ENCODE assay signal across 8 cellular contexts in genomic region chr5:135560858-135561257, GRCh38. TPM values are rescaled to one million over a fixed set of nuclear protein-coding genes. Genes with fewer than 3 reads are reported as not detected.
DNase-seq lines count a peak whose midpoint lies in the region; ATAC-seq and TF ChIP-seq lines count a peak whose summit lies in the region.

No MANE protein-coding gene starts in this region.

- no peak overlapping the region for H3K4me3 ChIP-seq in transverse colon

- no peak overlapping the region for H3K4me3 Mint-ChIP-seq in activated T-cell treated with anti-CD3 and anti-CD28 coated beads, Interleukin-2, amount 50 U/mL, for 24 hours

- H3K4me1 ChIP-seq in transverse colon, result no peaks in the 10 kb centered on the region

- DNase-seq in DMS53 treated with DMSO at 0.1 percent for 48 hours (lab: John Stamatoyannopoulos, UW; ENCODE audit: unreplicated experiment) (peak; percentile 86), HUDEP-2 (lab: John Stamatoyannopoulos, UW; ENCODE audit: unreplicated experiment in 76 of 76) (peak in 68 of 76 experiments; percentile 11 to 84 (median 56)), OCI-M2 (lab: John Stamatoyannopoulos, UW; ENCODE audit: unreplicated experiment) (peak; percentile 24), fibroblast of peridontal ligament (ENCODE audit: extremely low read depth) (peak; percentile 77), omental fat pad (ENCODE audit: low spot score) (peak; percentile 63), transverse colon (peak; percentile 79)
- peak; percentile 76 for DNase-seq in activated T-cell treated with anti-CD3 and anti-CD28 coated beads, Interleukin-2, amount 50 U/mL, for 24 hours

- intact Hi-C loops in transverse colon (cut with DNase I; ENCODE audit: low total_unique reads), result no loop called here

- H3K27me3 Mint-ChIP-seq in activated T-cell treated with anti-CD3 and anti-CD28 coated beads, Interleukin-2, amount 50 U/mL, for 24 hours, result peaks cover 50% of the 10 kb centered on the region

- no peaks in the 10 kb centered on the region for H3K36me3 Mint-ChIP-seq in activated T-cell treated with anti-CD3 and anti-CD28 coated beads, Interleukin-2, amount 50 U/mL, for 24 hours (ENCODE audit: low read depth)

- H3K27ac ChIP-seq in transverse colon, result no peak overlapping the region

- no peak for TF ChIP-seq CTCF in omental fat pad (IDR thresholded peaks at IDR 0.05)
- TF ChIP-seq CTCF in transverse colon (IDR thresholded peaks at IDR 0.05), result peak; percentile 74 to 83 (median 76)

- H3K9me3 Mint-ChIP-seq in activated T-cell treated with anti-CD3 and anti-CD28 coated beads, Interleukin-2, amount 50 U/mL, for 24 hours, result no peaks in the 10 kb centered on the region

- in situ Hi-C loops in transverse colon (cut with MboI; ENCODE audit: low pct_ligation_motif_present in 1 of 4, low pct_unique_long_range_greater_than_20kb in 1 of 4, low sequenced_read_pairs in 3 of 4), result loop anchor here in 1 of 4 donors (25.0 kb wide), 1 partner anchor 651 kb away; no protein-coding TSS in a partner anchor

- no peaks in the 10 kb centered on the region for H3K9me3 ChIP-seq in transverse colon

- H3K27ac Mint-ChIP-seq in activated T-cell treated with anti-CD3 and anti-CD28 coated beads, Interleukin-2, amount 50 U/mL, for 24 hours, result no peak overlapping the region

- H3K36me3 ChIP-seq in transverse colon, result no peaks in the 10 kb centered on the region

- TF ChIP-seq POLR2A in transverse colon (IDR thresholded peaks at IDR 0.05), result no peak

- TF ChIP-seq EP300 in transverse colon (IDR thresholded peaks at IDR 0.05; ENCODE audit: low read depth), result no peak

- WGBS in transverse colon (ENCODE audit: low coverage in 1 of 2), 2 donors, result 12% methylated on average over 14 of the region's 14 CpGs; no CpG with 5 or more reads in 1 of the 2 donors

- peak; percentile 89 for ATAC-seq in GM21447 (IDR thresholded peaks at IDR 0.05; ENCODE audit: unreplicated experiment)
- peak; percentile 73 for ATAC-seq in omental fat pad (ENCODE audit: low FRiP score)

- H3K27me3 ChIP-seq in transverse colon, result peaks cover 29% of the 10 kb centered on the region

- peaks cover 8% of the 10 kb centered on the region for H3K4me1 Mint-ChIP-seq in activated T-cell treated with anti-CD3 and anti-CD28 coated beads, Interleukin-2, amount 50 U/mL, for 24 hours (ENCODE audit: low read depth)

RNA-seq across cellular contexts. Expression of gene CXCL14, which starts 17.9 kb away (rescaled TPM):
- total RNA-seq in omental fat pad (100 to 1,000 TPM in 1 of 4 donors, 10 to 100 TPM in 3; 22.2 to 195 (median 32.1) TPM), transverse colon (10 to 100 TPM; 11.5 to 31.0 (median 21.7) TPM)

RNA-seq across cellular contexts. Expression of gene NEUROG1, which starts 25.1 kb away (rescaled TPM):
- total RNA-seq in omental fat pad, result not detected
- total RNA-seq in transverse colon, result not detected

Comparison
In these comparisons a context has a peak if more than half of its experiments do, and no peak if none do; other contexts are left out.
1. DNase-seq: peak in every context shown above with its lines; median percentile 86 in DMS53 treated with DMSO at 0.1 percent for 48 hours; 79 in transverse colon; 77 in fibroblast of peridontal ligament; 76 in activated T-cell treated with anti-CD3 and anti-CD28 coated beads, Interleukin-2, amount 50 U/mL, for 24 hours; 63 in omental fat pad; 56 in HUDEP-2; 24 in OCI-M2.
2. CTCF ChIP-seq: peak in transverse colon (5 of 5); none in omental fat pad (0 of 3).